1 cellular context compared by ENCODE assay signal in genomic region chr1:11800756-11801433, GRCh38.
TF ChIP-seq lines count a peak whose summit lies in the region.

No MANE protein-coding gene starts in this region.

TF ChIP-seq in K562, 482 proteins besides CTCF, POLR2A, EP300 and RAD21 (continued from another document):
- TF ChIP-seq ZBTB40 (IDR thresholded peaks at IDR 0.05): no peak
- TF ChIP-seq ZBTB40 (CRISPR knock-in tag; IDR thresholded peaks at IDR 0.05): no peak
- TF ChIP-seq CEBPZ (IDR thresholded peaks at IDR 0.05; ENCODE audit: borderline replicate concordance, low read depth, low read length): no peak
- TF ChIP-seq CREB3L1 (IDR thresholded peaks at IDR 0.05; ENCODE audit: borderline replicate concordance, low read depth): no peak
- TF ChIP-seq ZFP36 (IDR thresholded peaks at IDR 0.05; ENCODE audit: low read depth, low read length, partially characterized antibody): no peak
- TF ChIP-seq ZMIZ1 (IDR thresholded peaks at IDR 0.05; ENCODE audit: low read depth in 2 of 2, low read length in 2 of 2): no peak
- TF ChIP-seq NFYB (IDR thresholded peaks at IDR 0.05; ENCODE audit: extremely low read depth, insufficient read length): no peak
- TF ChIP-seq UBTF (IDR thresholded peaks at IDR 0.05; ENCODE audit: borderline replicate concordance in 1 of 2, low read depth in 2 of 2, low read length in 2 of 2): no peak; a peak in 1 of 4 replicates
- no peak for TF ChIP-seq GTF2B (IDR thresholded peaks at IDR 0.05; ENCODE audit: extremely low read depth, insufficient read length)
- TF ChIP-seq HDGF (IDR thresholded peaks at IDR 0.05): no peak
- TF ChIP-seq FOXK2 (conservative IDR thresholded peaks at IDR 0.05 in 1 of 2, IDR thresholded peaks at IDR 0.05 in 1 of 2; ENCODE audit: low read depth in 2 of 2): no peak
- TF ChIP-seq JUNB (CRISPR knock-in tag; conservative IDR thresholded peaks at IDR 0.05): no peak
- no peak; the same call in 1 of the 2 replicates for TF ChIP-seq IFI16 (CRISPR knock-in tag; IDR thresholded peaks at IDR 0.05)
- TF ChIP-seq ZNF75A (CRISPR knock-in tag; IDR thresholded peaks at IDR 0.05): no peak
- TF ChIP-seq ZNF121 (CRISPR knock-in tag; conservative IDR thresholded peaks at IDR 0.05): no peak
- TF ChIP-seq FOXM1 (IDR thresholded peaks at IDR 0.05; ENCODE audit: low read depth): no peak
- no peak for TF ChIP-seq FOXM1 (CRISPR knock-in tag; IDR thresholded peaks at IDR 0.05; ENCODE audit: low read depth)
- no peak for TF ChIP-seq E2F8 (IDR thresholded peaks at IDR 0.05; ENCODE audit: low read depth, partially characterized antibody)
- TF ChIP-seq E2F3 (CRISPR knock-in tag; IDR thresholded peaks at IDR 0.05): peak; percentile 21; the same call in 1 of the 2 replicates
- no peak for TF ChIP-seq RAD51 (IDR thresholded peaks at IDR 0.05; ENCODE audit: borderline replicate concordance, low read depth)
- no peak for TF ChIP-seq ATF3 (IDR thresholded peaks at IDR 0.05)
- no peak for TF ChIP-seq ATF3 (CRISPR knock-in tag; conservative IDR thresholded peaks at IDR 0.05)
- TF ChIP-seq EGR1 (conservative IDR thresholded peaks at IDR 0.05): no peak
- TF ChIP-seq EWSR1 (IDR thresholded peaks at IDR 0.05; ENCODE audit: borderline replicate concordance, low read depth, partially characterized antibody): no peak
- TF ChIP-seq CBFA2T3 (IDR thresholded peaks at IDR 0.05): no peak
- no peak for TF ChIP-seq ELF1 (tag; IDR thresholded peaks at IDR 0.05)
- TF ChIP-seq ZNF778 (CRISPR knock-in tag; IDR thresholded peaks at IDR 0.05): no peak
- no peak for TF ChIP-seq SMAD2 (IDR thresholded peaks at IDR 0.05; ENCODE audit: low read depth, low read length)
- no peak for TF ChIP-seq TGIF2 (CRISPR knock-in tag; IDR thresholded peaks at IDR 0.05)
- TF ChIP-seq ZNF696 (CRISPR knock-in tag; conservative IDR thresholded peaks at IDR 0.05): no peak
- no peak for TF ChIP-seq ZNF586 (CRISPR knock-in tag; conservative IDR thresholded peaks at IDR 0.05)
- no peak for TF ChIP-seq PML (IDR thresholded peaks at IDR 0.05; ENCODE audit: low read length)
